In the genomic region with DNA sequence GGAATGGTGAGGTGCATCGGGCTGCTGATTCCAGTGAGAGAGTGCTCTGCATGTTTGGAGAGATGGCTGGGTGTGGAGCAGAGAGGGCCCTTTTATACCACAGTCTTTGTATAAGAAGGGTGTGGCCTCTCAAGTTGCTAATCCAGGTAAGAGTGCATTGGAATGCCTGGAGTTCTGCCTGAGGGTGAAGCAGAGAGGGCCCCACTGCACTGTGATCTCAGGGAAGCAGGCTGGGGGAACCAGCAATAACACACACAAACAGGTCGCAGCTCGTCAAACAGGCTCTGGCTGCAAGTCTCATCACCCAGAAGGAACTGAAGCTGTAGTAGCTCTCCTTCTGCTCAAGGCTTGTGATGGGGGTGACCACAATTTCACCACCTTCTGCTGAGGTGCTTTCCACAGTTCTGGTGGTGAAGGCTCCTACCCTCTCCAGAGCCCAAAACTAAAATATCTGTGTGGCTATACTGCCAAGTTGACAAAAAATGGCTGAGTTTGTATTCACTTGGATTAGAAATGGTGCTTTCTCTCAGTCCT, we compare ENCODE assay signal across 2 cellular contexts.
TF ChIP-seq lines count a peak whose summit lies in the region.

No MANE protein-coding gene starts in this region.

TF ChIP-seq in GM23338, 12 proteins besides CTCF, POLR2A, EP300 and RAD21 (continued from another document):
- TF ChIP-seq, protein P1, sequence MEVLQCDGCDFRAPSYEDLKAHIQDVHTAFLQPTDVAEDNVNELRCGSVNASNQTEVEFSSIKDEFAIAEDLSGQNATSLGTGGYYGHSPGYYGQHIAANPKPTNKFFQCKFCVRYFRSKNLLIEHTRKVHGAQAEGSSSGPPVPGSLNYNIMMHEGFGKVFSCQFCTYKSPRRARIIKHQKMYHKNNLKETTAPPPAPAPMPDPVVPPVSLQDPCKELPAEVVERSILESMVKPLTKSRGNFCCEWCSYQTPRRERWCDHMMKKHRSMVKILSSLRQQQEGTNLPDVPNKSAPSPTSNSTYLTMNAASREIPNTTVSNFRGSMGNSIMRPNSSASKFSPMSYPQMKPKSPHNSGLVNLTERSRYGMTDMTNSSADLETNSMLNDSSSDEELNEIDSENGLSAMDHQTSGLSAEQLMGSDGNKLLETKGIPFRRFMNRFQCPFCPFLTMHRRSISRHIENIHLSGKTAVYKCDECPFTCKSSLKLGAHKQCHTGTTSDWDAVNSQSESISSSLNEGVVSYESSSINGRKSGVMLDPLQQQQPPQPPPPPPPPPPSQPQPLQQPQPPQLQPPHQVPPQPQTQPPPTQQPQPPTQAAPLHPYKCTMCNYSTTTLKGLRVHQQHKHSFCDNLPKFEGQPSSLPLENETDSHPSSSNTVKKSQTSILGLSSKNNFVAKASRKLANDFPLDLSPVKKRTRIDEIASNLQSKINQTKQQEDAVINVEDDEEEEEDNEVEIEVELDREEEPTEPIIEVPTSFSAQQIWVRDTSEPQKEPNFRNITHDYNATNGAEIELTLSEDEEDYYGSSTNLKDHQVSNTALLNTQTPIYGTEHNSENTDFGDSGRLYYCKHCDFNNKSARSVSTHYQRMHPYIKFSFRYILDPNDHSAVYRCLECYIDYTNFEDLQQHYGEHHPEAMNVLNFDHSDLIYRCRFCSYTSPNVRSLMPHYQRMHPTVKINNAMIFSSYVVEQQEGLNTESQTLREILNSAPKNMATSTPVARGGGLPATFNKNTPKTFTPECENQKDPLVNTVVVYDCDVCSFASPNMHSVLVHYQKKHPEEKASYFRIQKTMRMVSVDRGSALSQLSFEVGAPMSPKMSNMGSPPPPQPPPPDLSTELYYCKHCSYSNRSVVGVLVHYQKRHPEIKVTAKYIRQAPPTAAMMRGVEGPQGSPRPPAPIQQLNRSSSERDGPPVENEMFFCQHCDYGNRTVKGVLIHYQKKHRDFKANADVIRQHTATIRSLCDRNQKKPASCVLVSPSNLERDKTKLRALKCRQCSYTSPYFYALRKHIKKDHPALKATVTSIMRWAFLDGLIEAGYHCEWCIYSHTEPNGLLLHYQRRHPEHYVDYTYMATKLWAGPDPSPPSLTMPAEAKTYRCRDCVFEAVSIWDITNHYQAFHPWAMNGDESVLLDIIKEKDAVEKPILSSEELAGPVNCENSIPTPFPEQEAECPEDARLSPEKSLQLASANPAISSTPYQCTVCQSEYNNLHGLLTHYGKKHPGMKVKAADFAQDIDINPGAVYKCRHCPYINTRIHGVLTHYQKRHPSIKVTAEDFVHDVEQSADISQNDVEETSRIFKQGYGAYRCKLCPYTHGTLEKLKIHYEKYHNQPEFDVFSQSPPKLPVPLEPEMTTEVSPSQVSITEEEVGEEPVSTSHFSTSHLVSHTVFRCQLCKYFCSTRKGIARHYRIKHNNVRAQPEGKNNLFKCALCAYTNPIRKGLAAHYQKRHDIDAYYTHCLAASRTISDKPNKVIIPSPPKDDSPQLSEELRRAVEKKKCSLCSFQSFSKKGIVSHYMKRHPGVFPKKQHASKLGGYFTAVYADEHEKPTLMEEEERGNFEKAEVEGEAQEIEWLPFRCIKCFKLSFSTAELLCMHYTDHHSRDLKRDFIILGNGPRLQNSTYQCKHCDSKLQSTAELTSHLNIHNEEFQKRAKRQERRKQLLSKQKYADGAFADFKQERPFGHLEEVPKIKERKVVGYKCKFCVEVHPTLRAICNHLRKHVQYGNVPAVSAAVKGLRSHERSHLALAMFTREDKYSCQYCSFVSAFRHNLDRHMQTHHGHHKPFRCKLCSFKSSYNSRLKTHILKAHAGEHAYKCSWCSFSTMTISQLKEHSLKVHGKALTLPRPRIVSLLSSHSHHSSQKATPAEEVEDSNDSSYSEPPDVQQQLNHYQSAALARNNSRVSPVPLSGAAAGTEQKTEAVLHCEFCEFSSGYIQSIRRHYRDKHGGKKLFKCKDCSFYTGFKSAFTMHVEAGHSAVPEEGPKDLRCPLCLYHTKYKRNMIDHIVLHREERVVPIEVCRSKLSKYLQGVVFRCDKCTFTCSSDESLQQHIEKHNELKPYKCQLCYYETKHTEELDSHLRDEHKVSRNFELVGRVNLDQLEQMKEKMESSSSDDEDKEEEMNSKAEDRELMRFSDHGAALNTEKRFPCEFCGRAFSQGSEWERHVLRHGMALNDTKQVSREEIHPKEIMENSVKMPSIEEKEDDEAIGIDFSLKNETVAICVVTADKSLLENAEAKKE (CRISPR knock-in tag; IDR thresholded peaks at IDR 0.05): no peak
- TF ChIP-seq, protein P2, sequence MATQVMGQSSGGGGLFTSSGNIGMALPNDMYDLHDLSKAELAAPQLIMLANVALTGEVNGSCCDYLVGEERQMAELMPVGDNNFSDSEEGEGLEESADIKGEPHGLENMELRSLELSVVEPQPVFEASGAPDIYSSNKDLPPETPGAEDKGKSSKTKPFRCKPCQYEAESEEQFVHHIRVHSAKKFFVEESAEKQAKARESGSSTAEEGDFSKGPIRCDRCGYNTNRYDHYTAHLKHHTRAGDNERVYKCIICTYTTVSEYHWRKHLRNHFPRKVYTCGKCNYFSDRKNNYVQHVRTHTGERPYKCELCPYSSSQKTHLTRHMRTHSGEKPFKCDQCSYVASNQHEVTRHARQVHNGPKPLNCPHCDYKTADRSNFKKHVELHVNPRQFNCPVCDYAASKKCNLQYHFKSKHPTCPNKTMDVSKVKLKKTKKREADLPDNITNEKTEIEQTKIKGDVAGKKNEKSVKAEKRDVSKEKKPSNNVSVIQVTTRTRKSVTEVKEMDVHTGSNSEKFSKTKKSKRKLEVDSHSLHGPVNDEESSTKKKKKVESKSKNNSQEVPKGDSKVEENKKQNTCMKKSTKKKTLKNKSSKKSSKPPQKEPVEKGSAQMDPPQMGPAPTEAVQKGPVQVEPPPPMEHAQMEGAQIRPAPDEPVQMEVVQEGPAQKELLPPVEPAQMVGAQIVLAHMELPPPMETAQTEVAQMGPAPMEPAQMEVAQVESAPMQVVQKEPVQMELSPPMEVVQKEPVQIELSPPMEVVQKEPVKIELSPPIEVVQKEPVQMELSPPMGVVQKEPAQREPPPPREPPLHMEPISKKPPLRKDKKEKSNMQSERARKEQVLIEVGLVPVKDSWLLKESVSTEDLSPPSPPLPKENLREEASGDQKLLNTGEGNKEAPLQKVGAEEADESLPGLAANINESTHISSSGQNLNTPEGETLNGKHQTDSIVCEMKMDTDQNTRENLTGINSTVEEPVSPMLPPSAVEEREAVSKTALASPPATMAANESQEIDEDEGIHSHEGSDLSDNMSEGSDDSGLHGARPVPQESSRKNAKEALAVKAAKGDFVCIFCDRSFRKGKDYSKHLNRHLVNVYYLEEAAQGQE (IDR thresholded peaks at IDR 0.05; ENCODE audit: unreplicated experiment): no peak
- TF ChIP-seq, protein P3, sequence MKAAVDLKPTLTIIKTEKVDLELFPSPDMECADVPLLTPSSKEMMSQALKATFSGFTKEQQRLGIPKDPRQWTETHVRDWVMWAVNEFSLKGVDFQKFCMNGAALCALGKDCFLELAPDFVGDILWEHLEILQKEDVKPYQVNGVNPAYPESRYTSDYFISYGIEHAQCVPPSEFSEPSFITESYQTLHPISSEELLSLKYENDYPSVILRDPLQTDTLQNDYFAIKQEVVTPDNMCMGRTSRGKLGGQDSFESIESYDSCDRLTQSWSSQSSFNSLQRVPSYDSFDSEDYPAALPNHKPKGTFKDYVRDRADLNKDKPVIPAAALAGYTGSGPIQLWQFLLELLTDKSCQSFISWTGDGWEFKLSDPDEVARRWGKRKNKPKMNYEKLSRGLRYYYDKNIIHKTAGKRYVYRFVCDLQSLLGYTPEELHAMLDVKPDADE (IDR thresholded peaks at IDR 0.05): no peak

TF ChIP-seq in SK-N-SH treated with all-trans-retinoic acid at 6 μM for 48 hours, 23 proteins besides CTCF, POLR2A, EP300 and RAD21 (continued from another document):
- TF ChIP-seq, protein P4, sequence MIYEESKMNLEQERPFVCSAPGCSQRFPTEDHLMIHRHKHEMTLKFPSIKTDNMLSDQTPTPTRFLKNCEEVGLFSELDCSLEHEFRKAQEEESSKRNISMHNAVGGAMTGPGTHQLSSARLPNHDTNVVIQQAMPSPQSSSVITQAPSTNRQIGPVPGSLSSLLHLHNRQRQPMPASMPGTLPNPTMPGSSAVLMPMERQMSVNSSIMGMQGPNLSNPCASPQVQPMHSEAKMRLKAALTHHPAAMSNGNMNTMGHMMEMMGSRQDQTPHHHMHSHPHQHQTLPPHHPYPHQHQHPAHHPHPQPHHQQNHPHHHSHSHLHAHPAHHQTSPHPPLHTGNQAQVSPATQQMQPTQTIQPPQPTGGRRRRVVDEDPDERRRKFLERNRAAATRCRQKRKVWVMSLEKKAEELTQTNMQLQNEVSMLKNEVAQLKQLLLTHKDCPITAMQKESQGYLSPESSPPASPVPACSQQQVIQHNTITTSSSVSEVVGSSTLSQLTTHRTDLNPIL (CRISPR knock-in tag; IDR thresholded peaks at IDR 0.05; ENCODE audit: low read depth): no peak
- TF ChIP-seq GLIS3 (CRISPR knock-in tag; IDR thresholded peaks at IDR 0.05) (no peak), ZNF565 (CRISPR knock-in tag; conservative IDR thresholded peaks at IDR 0.05; ENCODE audit: low read depth) (no peak), ZC3H10 (CRISPR knock-in tag; IDR thresholded peaks at IDR 0.05) (no peak), RARB (CRISPR knock-in tag; IDR thresholded peaks at IDR 0.05) (no peak)
- TF ChIP-seq, protein P5, sequence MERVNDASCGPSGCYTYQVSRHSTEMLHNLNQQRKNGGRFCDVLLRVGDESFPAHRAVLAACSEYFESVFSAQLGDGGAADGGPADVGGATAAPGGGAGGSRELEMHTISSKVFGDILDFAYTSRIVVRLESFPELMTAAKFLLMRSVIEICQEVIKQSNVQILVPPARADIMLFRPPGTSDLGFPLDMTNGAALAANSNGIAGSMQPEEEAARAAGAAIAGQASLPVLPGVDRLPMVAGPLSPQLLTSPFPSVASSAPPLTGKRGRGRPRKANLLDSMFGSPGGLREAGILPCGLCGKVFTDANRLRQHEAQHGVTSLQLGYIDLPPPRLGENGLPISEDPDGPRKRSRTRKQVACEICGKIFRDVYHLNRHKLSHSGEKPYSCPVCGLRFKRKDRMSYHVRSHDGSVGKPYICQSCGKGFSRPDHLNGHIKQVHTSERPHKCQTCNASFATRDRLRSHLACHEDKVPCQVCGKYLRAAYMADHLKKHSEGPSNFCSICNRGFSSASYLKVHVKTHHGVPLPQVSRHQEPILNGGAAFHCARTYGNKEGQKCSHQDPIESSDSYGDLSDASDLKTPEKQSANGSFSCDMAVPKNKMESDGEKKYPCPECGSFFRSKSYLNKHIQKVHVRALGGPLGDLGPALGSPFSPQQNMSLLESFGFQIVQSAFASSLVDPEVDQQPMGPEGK (CRISPR knock-in tag; IDR thresholded peaks at IDR 0.05; ENCODE audit: borderline replicate concordance): no peak
- TF ChIP-seq, protein P6, sequence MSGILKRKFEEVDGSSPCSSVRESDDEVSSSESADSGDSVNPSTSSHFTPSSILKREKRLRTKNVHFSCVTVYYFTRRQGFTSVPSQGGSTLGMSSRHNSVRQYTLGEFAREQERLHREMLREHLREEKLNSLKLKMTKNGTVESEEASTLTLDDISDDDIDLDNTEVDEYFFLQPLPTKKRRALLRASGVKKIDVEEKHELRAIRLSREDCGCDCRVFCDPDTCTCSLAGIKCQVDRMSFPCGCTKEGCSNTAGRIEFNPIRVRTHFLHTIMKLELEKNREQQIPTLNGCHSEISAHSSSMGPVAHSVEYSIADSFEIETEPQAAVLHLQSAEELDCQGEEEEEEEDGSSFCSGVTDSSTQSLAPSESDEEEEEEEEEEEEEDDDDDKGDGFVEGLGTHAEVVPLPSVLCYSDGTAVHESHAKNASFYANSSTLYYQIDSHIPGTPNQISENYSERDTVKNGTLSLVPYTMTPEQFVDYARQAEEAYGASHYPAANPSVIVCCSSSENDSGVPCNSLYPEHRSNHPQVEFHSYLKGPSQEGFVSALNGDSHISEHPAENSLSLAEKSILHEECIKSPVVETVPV (CRISPR knock-in tag; IDR thresholded peaks at IDR 0.05): no peak
